8 cellular contexts compared by ENCODE assay signal in genomic region chr16:68237243-68238028, GRCh38. TPM values are rescaled to one million over a fixed set of nuclear protein-coding genes. Genes with fewer than 3 reads are reported as not detected.
DNase-seq lines count a peak whose midpoint lies in the region; ATAC-seq, FAIRE-seq and TF ChIP-seq lines count a peak whose summit lies in the region.

No MANE protein-coding gene starts in this region.

- no peak overlapping the region for H3K14ac ChIP-seq in H1 (ENCODE audit: insufficient read length)
- H3K14ac ChIP-seq in mesenchymal stem cell (ENCODE audit: low read length in 2 of 2), result peak overlapping the region in 1 of 2 experiments; percentile 44

- H3K4ac ChIP-seq in H1 (replicated peaks; ENCODE audit: insufficient read length, low read depth, low read length), result peak overlapping the region; percentile 36
- peak overlapping the region in 1 of 2 experiments; percentile 76 for H3K4ac ChIP-seq in mesenchymal stem cell (ENCODE audit: low read depth in 1 of 2, low read length in 2 of 2)

- H2BK20ac ChIP-seq in H1 (ENCODE audit: low read length), result no peak overlapping the region

- POLR2A ChIA-PET in CD4-positive, alpha-beta T cell (lab: Charles Lee), result interaction anchor here (1.0 to 3.2 kb wide), 11 partner anchors 9 to 431 kb away, joined by 3 to 10 read pairs (median 5); partner anchors contain the start of genes NFATC3, PRMT7, RANBP10 and SLC7A6
- POLR2A ChIA-PET in H1 (lab: Charles Lee; ENCODE audit: partially characterized antibody), result interaction anchor here (0.6 to 5.9 kb wide), 26 partner anchors 8 to 421 kb away, joined by 3 to 61 read pairs (median 4); partner anchors contain the start of genes NFATC3, PLA2G15, PRMT7 and PSMB10

- peak; percentile 75 to 88 (median 82) for DNase-seq in CD4-positive, alpha-beta T cell
- peak; percentile 94 to 95 for DNase-seq in HL-60 (ENCODE audit: low read depth in 1 of 2, low spot score in 1 of 2)
- DNase-seq in NOMO-1 treated with dmso at 0.1 percent for 144 hours (lab: John Stamatoyannopoulos, UW; ENCODE audit: unreplicated experiment), result peak; percentile 98
- DNase-seq in activated CD8-positive, alpha-beta memory T cell treated with anti-CD3 and anti-CD28 coated beads, Interleukin-2, amount 50 U/mL, for 1 hour (ENCODE audit: extremely low read depth), result peak; percentile 47
- peak; percentile 97 to 99 for DNase-seq in H1 (ENCODE audit: low read depth in 1 of 2, low spot score in 2 of 2)
- peak; percentile 97 for DNase-seq in mesenchymal stem cell
- peak; percentile 75 for DNase-seq in stimulated activated CD8-positive, alpha-beta memory T cell treated with anti-CD3 and anti-CD28 coated beads, Interleukin-12 subunit alpha, Interleukin-12 subunit beta, amount 100 ng/mL, for 1 hour (ENCODE audit: low read depth)

- no peaks in the 10 kb centered on the region for H3K27me3 Mint-ChIP-seq in CD4-positive, alpha-beta T cell

- peaks cover 15 to 20% of the 10 kb centered on the region in 2 experiments for H4K20me1 ChIP-seq in H1 (replicated peaks in 1 of 2; ENCODE audit: control insufficient read depth in 1 of 2, insufficient read depth in 2 of 2, low read length in 2 of 2)

- peak overlapping the region; percentile 94 for H4K91ac ChIP-seq in H1 (replicated peaks; ENCODE audit: insufficient read length, low read length)
- peak overlapping the region; percentile 78 for H4K91ac ChIP-seq in mesenchymal stem cell (ENCODE audit: low read length)

- H3K18ac ChIP-seq in H1 (ENCODE audit: extremely low read depth, low read length) (peak overlapping the region; percentile 96), mesenchymal stem cell (ENCODE audit: low read depth in 1 of 2, low read length in 2 of 2) (peak overlapping the region; percentile 93 to 99)

- intact Hi-C loops in CD4-positive, alpha-beta T cell (cut with DNase I, micrococcal nuclease), result loop anchor here in 1 of 2 experiments (5.0 to 10.0 kb wide), 3 partner anchors 163 to 947 kb away; partner anchors contain the start of genes RANBP10, SNTB2 and TSNAXIP1

- H2BK12ac ChIP-seq in H1 (ENCODE audit: low read depth, low read length) (peak overlapping the region; percentile 97), mesenchymal stem cell (ENCODE audit: low read length in 2 of 2) (peak overlapping the region; percentile 70 to 93)

- no peaks in the 10 kb centered on the region for H3K9me3 ChIP-seq in CD4-positive, alpha-beta T cell (ENCODE audit: control insufficient read depth, low read length)
- no peaks in the 10 kb centered on the region for H3K9me3 ChIP-seq in H1 (ENCODE audit: insufficient read depth in 2 of 2, low read depth in 1 of 2, low read length in 1 of 2)
- H3K9me3 ChIP-seq in mesenchymal stem cell (ENCODE audit: control insufficient read depth, low read length), result no peaks in the 10 kb centered on the region

- peaks cover 0 to 4% (median 1%) of the 10 kb centered on the region in 4 experiments; a peak in 4 of 8 replicates for H3K36me3 ChIP-seq in H1 (ENCODE audit: control insufficient read depth in 2 of 4, insufficient read depth in 4 of 4, low read length in 3 of 4)
- peaks cover 0 to 4% of the 10 kb centered on the region in 2 experiments for H3K36me3 ChIP-seq in mesenchymal stem cell (ENCODE audit: control insufficient read depth in 1 of 2, insufficient read depth in 2 of 2, low read depth in 1 of 2, low read length in 2 of 2)

- TF ChIP-seq CTCF in CD4-positive, alpha-beta T cell (IDR thresholded peaks at IDR 0.05), result no peak
- TF ChIP-seq CTCF in HL-60 (IDR thresholded peaks at IDR 0.05; ENCODE audit: insufficient read depth, low read length) (no peak), H1 (IDR thresholded peaks at IDR 0.05; ENCODE audit: control extremely low read depth in 1 of 3, insufficient read depth in 1 of 3, low read depth in 1 of 3, low read length in 3 of 3) (no peak)

- TF ChIP-seq POLR2A in H1 (IDR thresholded peaks at IDR 0.05; ENCODE audit: control extremely low read depth in 1 of 2, low read depth in 2 of 2, low read length in 2 of 2), result peak; percentile 71 to 97

- H3K27ac ChIP-seq in CD4-positive, alpha-beta T cell (ENCODE audit: low read depth, low read length), result no peak overlapping the region
- peak overlapping the region; percentile 70 for H3K27ac ChIP-seq in HL-60 (replicated peaks)
- peak overlapping the region; percentile 84 for H3K27ac ChIP-seq in H1 (ENCODE audit: low read depth, low read length)
- peak overlapping the region; percentile 85 for H3K27ac ChIP-seq in mesenchymal stem cell (ENCODE audit: low read length, poor library complexity, severe bottlenecking)

- H4K8ac ChIP-seq in H1 (ENCODE audit: extremely low read depth, insufficient read depth, low read length), result peak overlapping the region; percentile 72
- peak overlapping the region; percentile 94 for H4K8ac ChIP-seq in mesenchymal stem cell (ENCODE audit: low read length)

- H3K4me2 ChIP-seq in H1 (ENCODE audit: insufficient read depth in 1 of 2, low read depth in 2 of 2, low read length in 2 of 2), result peak overlapping the region; percentile 99
- peak overlapping the region; percentile 92 for H3K4me2 ChIP-seq in mesenchymal stem cell (ENCODE audit: low read length, poor library complexity, severe bottlenecking)

- peaks cover 22% of the 10 kb centered on the region for H3K23me2 ChIP-seq in H1 (ENCODE audit: low read depth, low read length)

- peak overlapping the region; percentile 84 for H4K5ac ChIP-seq in H1 (ENCODE audit: insufficient read length, low read depth, low read length)

- H3K79me1 ChIP-seq in H1 (ENCODE audit: low read depth, low read length) (peaks cover 5% of the 10 kb centered on the region; the same call in 1 of the 2 replicates), mesenchymal stem cell (replicated peaks; ENCODE audit: low read length, poor library complexity, severe bottlenecking) (no peaks in the 10 kb centered on the region)

- no peaks in the 10 kb centered on the region for H3K36me3 Mint-ChIP-seq in CD4-positive, alpha-beta T cell (ENCODE audit: low read depth)

- H3K9ac ChIP-seq in H1 (replicated peaks in 1 of 4; ENCODE audit: extremely low read depth in 1 of 4, low read depth in 3 of 4, low read length in 3 of 4), result peak overlapping the region; percentile 38 to 90 (median 77)
- H3K9ac ChIP-seq in mesenchymal stem cell (ENCODE audit: low read length), result peak overlapping the region; percentile 80

- H2BK5ac ChIP-seq in H1 (ENCODE audit: low read depth, low read length) (peak overlapping the region; percentile 93), mesenchymal stem cell (ENCODE audit: low read depth, low read length, poor library complexity, severe bottlenecking) (peak overlapping the region; percentile 85)

- H2BK15ac ChIP-seq in H1 (ENCODE audit: low read length) (peak overlapping the region; percentile 98; the same call in 1 of the 2 replicates), mesenchymal stem cell (ENCODE audit: low read depth, poor library complexity, severe bottlenecking) (peak overlapping the region; percentile 97)

- peak in 1 of 2 experiments; percentile 24; a peak in 1 of 3 replicates for TF ChIP-seq EP300 in H1 (IDR thresholded peaks at IDR 0.05; ENCODE audit: borderline replicate concordance in 1 of 2, low read depth in 2 of 2, low read length in 2 of 2)

- peak; percentile 81 for FAIRE-seq in H1 (lab: Jason Lieb, UNC)

- H3K56ac ChIP-seq in H1 (replicated peaks; ENCODE audit: insufficient read length, low read depth, low read length), result peak overlapping the region; percentile 9

- peak overlapping the region; percentile 45 for H3K4me3 ChIP-seq in HL-60 (replicated peaks; ENCODE audit: insufficient read depth, low read length)
- peak overlapping the region; percentile 59 to 85 (median 82) for H3K4me3 ChIP-seq in H1 (ENCODE audit: extremely low read depth in 1 of 4, insufficient read depth in 2 of 4, low read depth in 3 of 4, low read length in 4 of 4)
- peak overlapping the region; percentile 50 to 76 for H3K4me3 ChIP-seq in mesenchymal stem cell (ENCODE audit: insufficient read depth in 1 of 2, low read depth in 1 of 2, low read length in 2 of 2)

- H3K4me1 Mint-ChIP-seq in CD4-positive, alpha-beta T cell (ENCODE audit: low read depth), result peaks cover 35% of the 10 kb centered on the region

- 1% methylated on average over 57 of the region's 72 CpGs; no CpG with 5 or more reads in 1 of the 2 experiments for WGBS in H1 (ENCODE audit: extremely low coverage in 1 of 2, insufficient coverage in 1 of 2, insufficient read length in 1 of 2, insufficient replicate concordance in 2 of 2, low coverage in 1 of 2, low lambda C conversion rate in 2 of 2, missing lambda C conversion rate in 1 of 2), 2 experiments
- WGBS in mesenchymal stem cell, result under 1% methylated on average over 72 of the region's 72 CpGs

- H3K4me1 ChIP-seq in H1 (replicated peaks in 1 of 4; ENCODE audit: control insufficient read depth in 3 of 4, insufficient read depth in 4 of 4, low read length in 3 of 4) (peaks cover 0 to 28% (median 20%) of the 10 kb centered on the region in 4 experiments; a peak in 5 of 7 replicates), mesenchymal stem cell (ENCODE audit: control insufficient read depth, insufficient read depth, low read depth, low read length) (peaks cover 37% of the 10 kb centered on the region)

- peak overlapping the region; percentile 66 for H2BK120ac ChIP-seq in H1 (replicated peaks; ENCODE audit: low read depth, low read length)
- H2BK120ac ChIP-seq in mesenchymal stem cell (ENCODE audit: low read depth, low read length), result peak overlapping the region; percentile 83

- CTCF ChIA-PET in CD4-positive, alpha-beta T cell (lab: Charles Lee), result interaction anchor here (1.8 to 2.7 kb wide), 4 partner anchors 24 to 421 kb away, joined by 3 to 16 read pairs (median 7); no protein-coding TSS in a partner anchor
- CTCF ChIA-PET in H1 (lab: Charles Lee; ENCODE audit: partially characterized antibody), result interaction anchor here (0.6 to 4.0 kb wide), 5 partner anchors 25 to 154 kb away, joined by 3 to 23 read pairs (median 10); partner anchors contain the start of gene SLC7A6

- no peak overlapping the region for H3K23ac ChIP-seq in H1 (ENCODE audit: insufficient read length)
- peak overlapping the region in 1 of 2 experiments; percentile 94 for H3K23ac ChIP-seq in mesenchymal stem cell (ENCODE audit: low read length in 2 of 2)

- no peaks in the 10 kb centered on the region for H3K27me3 ChIP-seq in CD4-positive, alpha-beta T cell (ENCODE audit: control insufficient read depth, insufficient read depth, low read length)
- H3K27me3 ChIP-seq in HL-60 (ENCODE audit: insufficient read depth, poor library complexity, severe bottlenecking) (no peaks in the 10 kb centered on the region), H1 (replicated peaks in 1 of 4; ENCODE audit: control insufficient read depth in 3 of 4, extremely low read depth in 1 of 4, insufficient read depth in 3 of 4, low read length in 3 of 4) (no peaks in the 10 kb centered on the region), mesenchymal stem cell (ENCODE audit: control insufficient read depth in 1 of 2, insufficient read depth in 1 of 2, low read length in 2 of 2) (peaks cover 13 to 17% of the 10 kb centered on the region in 2 experiments)

- peak overlapping the region; percentile 77 for H3K27ac Mint-ChIP-seq in CD4-positive, alpha-beta T cell

- peaks cover 5 to 19% of the 10 kb centered on the region in 2 experiments for H3K79me2 ChIP-seq in H1 (ENCODE audit: control insufficient read depth in 1 of 2, insufficient read depth in 2 of 2, low read length in 2 of 2)

- ATAC-seq in CD4-positive, alpha-beta T cell (ENCODE audit: poor library complexity), result peak; percentile 78
- ATAC-seq in GM19463 (IDR thresholded peaks at IDR 0.05; ENCODE audit: unreplicated experiment), result peak; percentile 78

- no peak overlapping the region for H2AFZ ChIP-seq in H1 (ENCODE audit: low read length)
- peak overlapping the region; percentile 79 for H2AFZ ChIP-seq in mesenchymal stem cell (ENCODE audit: low read depth, low read length)

- H3K4me3 Mint-ChIP-seq in CD4-positive, alpha-beta T cell, result peak overlapping the region; percentile 95

- TF ChIP-seq RAD21 in H1 (IDR thresholded peaks at IDR 0.05 in 1 of 2, conservative IDR thresholded peaks at IDR 0.05 in 1 of 2; ENCODE audit: low read depth in 2 of 2, low read length in 2 of 2), result no peak

- H3K9me3 Mint-ChIP-seq in CD4-positive, alpha-beta T cell, result no peaks in the 10 kb centered on the region

- H2AK5ac ChIP-seq in H1 (ENCODE audit: low read depth, low read length) (peak overlapping the region; percentile 76; the same call in 1 of the 2 replicates), mesenchymal stem cell (ENCODE audit: low read length, severe bottlenecking) (peak overlapping the region; percentile 79)

RNA-seq across cellular contexts. Expression of gene ESRP2, which starts 1.5 kb away (rescaled TPM):
- total RNA-seq in CD4-positive, alpha-beta T cell, result not detected
- total RNA-seq in H1 (2021; fragmentation: NEBNext Ultra II Directional; extraction: Animal tissue kit (Norgen Biotek cat#: 25700)), result 45.8 and 50.3 TPM in 2 replicates
- polyA plus RNA-seq in H1 (2011; rRNA removed), result 35.1 and 52.8 TPM in 2 replicates
- polyA plus RNA-seq in H1 (2011; cell fraction: cytosol; rRNA removed), result 35.5 TPM
- polyA plus RNA-seq in H1 (2011; cell fraction: nucleus; rRNA removed), result 118 TPM
- polyA plus RNA-seq in H1 (2012, experiment 1 of 2), result 31.5 to 37.1 TPM (median 35.1 TPM) in 4 replicates
- polyA plus RNA-seq in H1 (2012, experiment 2 of 2), result 24.8 TPM
- 27.5 TPM for polyA plus RNA-seq in H1 (2013, experiment 1 of 2)
- polyA plus RNA-seq in H1 (2013, experiment 2 of 2), result 25.4 TPM
- polyA minus RNA-seq in H1 (2011; rRNA and poly(A)+ RNA removed), result 47.5 and 54.4 TPM in 2 replicates
- polyA minus RNA-seq in H1 (2011; cell fraction: cytosol; rRNA and poly(A)+ RNA removed), result 41.2 TPM
- 62.7 TPM for polyA minus RNA-seq in H1 (2011; cell fraction: nucleus; rRNA and poly(A)+ RNA removed)
- 0.04 TPM for polyA plus RNA-seq in mesenchymal stem cell (2013, experiment 1 of 2)
- polyA plus RNA-seq in mesenchymal stem cell (2013, experiment 2 of 2), result 0.03 TPM

RNA-seq across cellular contexts. Expression of gene PLA2G15, which starts 7.7 kb away (rescaled TPM):
- 1 to 10 TPM; 4.3 to 4.7 TPM for total RNA-seq in CD4-positive, alpha-beta T cell
- 10.0 and 11.2 TPM in 2 replicates for total RNA-seq in H1 (2021; fragmentation: NEBNext Ultra II Directional; extraction: Animal tissue kit (Norgen Biotek cat#: 25700))
- 12.0 and 13.6 TPM in 2 replicates for polyA plus RNA-seq in H1 (2011; rRNA removed)
- 7.9 TPM for polyA plus RNA-seq in H1 (2011; cell fraction: cytosol; rRNA removed)
- polyA plus RNA-seq in H1 (2011; cell fraction: nucleus; rRNA removed), result 13.4 TPM
- 4.9 to 9.3 TPM (median 7.3 TPM) in 4 replicates for polyA plus RNA-seq in H1 (2012, experiment 1 of 2)
- 11.3 TPM for polyA plus RNA-seq in H1 (2012, experiment 2 of 2)
- 7.8 TPM for polyA plus RNA-seq in H1 (2013, experiment 1 of 2)
- polyA plus RNA-seq in H1 (2013, experiment 2 of 2), result 8.7 TPM
- 9.2 and 9.6 TPM in 2 replicates for polyA minus RNA-seq in H1 (2011; rRNA and poly(A)+ RNA removed)
- polyA minus RNA-seq in H1 (2011; cell fraction: cytosol; rRNA and poly(A)+ RNA removed), result 5.4 TPM
- polyA minus RNA-seq in H1 (2011; cell fraction: nucleus; rRNA and poly(A)+ RNA removed), result 6.3 TPM
- polyA plus RNA-seq in mesenchymal stem cell (2013, experiment 1 of 2), result 26.1 TPM
- polyA plus RNA-seq in mesenchymal stem cell (2013, experiment 2 of 2), result 25.9 TPM

RNA-seq across cellular contexts. Expression of gene SLC7A6, which starts 26.9 kb away (rescaled TPM):
- total RNA-seq in CD4-positive, alpha-beta T cell, result 100 to 1,000 TPM; 187 to 197 TPM
- 29.2 and 37.8 TPM in 2 replicates for total RNA-seq in H1 (2021; fragmentation: NEBNext Ultra II Directional; extraction: Animal tissue kit (Norgen Biotek cat#: 25700))
- 28.0 and 34.7 TPM in 2 replicates for polyA plus RNA-seq in H1 (2011; rRNA removed)
- polyA plus RNA-seq in H1 (2011; cell fraction: cytosol; rRNA removed), result 17.7 TPM
- 73.9 TPM for polyA plus RNA-seq in H1 (2011; cell fraction: nucleus; rRNA removed)
- polyA plus RNA-seq in H1 (2012, experiment 1 of 2), result 11.9 to 18.2 TPM (median 14.7 TPM) in 4 replicates
- 6.2 TPM for polyA plus RNA-seq in H1 (2012, experiment 2 of 2)
- polyA plus RNA-seq in H1 (2013, experiment 1 of 2), result 26.6 TPM
- polyA plus RNA-seq in H1 (2013, experiment 2 of 2), result 28.4 TPM
- 49.7 and 81.3 TPM in 2 replicates for polyA minus RNA-seq in H1 (2011; rRNA and poly(A)+ RNA removed)
- 12.5 TPM for polyA minus RNA-seq in H1 (2011; cell fraction: cytosol; rRNA and poly(A)+ RNA removed)
- 25.6 TPM for polyA minus RNA-seq in H1 (2011; cell fraction: nucleus; rRNA and poly(A)+ RNA removed)
- polyA plus RNA-seq in mesenchymal stem cell (2013, experiment 1 of 2), result 27.0 TPM
- 34.1 TPM for polyA plus RNA-seq in mesenchymal stem cell (2013, experiment 2 of 2)

Comparison
In these comparisons a context has a peak if more than half of its experiments do, and no peak if none do; other contexts are left out.
1. DNase-seq: peak in every context shown above with its lines; median percentile 98 in NOMO-1 treated with dmso at 0.1 percent for 144 hours; 98 in H1; 97 in mesenchymal stem cell; 94 in HL-60; 82 in CD4-positive, alpha-beta T cell; 75 in stimulated activated CD8-positive, alpha-beta memory T cell treated with anti-CD3 and anti-CD28 coated beads, Interleukin-12 subunit alpha, Interleukin-12 subunit beta, amount 100 ng/mL, for 1 hour; 47 in activated CD8-positive, alpha-beta memory T cell treated with anti-CD3 and anti-CD28 coated beads, Interleukin-2, amount 50 U/mL, for 1 hour.
2. RNA of gene ESRP2, which starts 1.5 kb away (total RNA-seq): 45.8 to 50.3 TPM in H1; not detected in CD4-positive, alpha-beta T cell; every median in the first group is over 10 times any median in the second.
3. Peak in every context shown above with its lines, with median percentiles within 50 percentile points of each other: H3K4me3 ChIP-seq.